In genomic region chr16:69165584-69165983, GRCh38 we compare ENCODE assay signal across 19 cellular contexts. TPM values are rescaled to one million over a fixed set of nuclear protein-coding genes. Genes with fewer than 3 reads are reported as not detected.
DNase-seq lines count a peak whose midpoint lies in the region; ATAC-seq and TF ChIP-seq lines count a peak whose summit lies in the region.
"Had no signal": no experiment of that assay in that cellular context is flagged by ENCODE, and none has a peak within 500 bp of the region (broad histone marks: within the 10 kb centered on the region; RNA-seq: fewer than 3 reads in every experiment).

No MANE protein-coding gene starts in this region.

- no peak for TF ChIP-seq CTCF in activated CD8-positive, alpha-beta T cell treated with anti-CD3 and anti-CD28 coated beads for 36 hours (IDR thresholded peaks at IDR 0.05)
- TF ChIP-seq CTCF in AG04450 (IDR thresholded peaks at IDR 0.05; ENCODE audit: low read depth, low read length) (no peak), dorsolateral prefrontal cortex (IDR thresholded peaks at IDR 0.05 in 54 of 56, conservative IDR thresholded peaks at IDR 0.05 in 2 of 56; ENCODE audit: low read depth in 1 of 56, partially characterized antibody in 56 of 56) (no peak), RWPE1 (conservative IDR thresholded peaks at IDR 0.05; ENCODE audit: low read depth) (no peak)

- H3K27ac Mint-ChIP-seq in activated CD8-positive, alpha-beta T cell treated with anti-CD3 and anti-CD28 coated beads for 36 hours: peak overlapping the region; percentile 85
- H3K27ac Mint-ChIP-seq in activated CD8-positive, alpha-beta T cell treated with anti-CD3 and anti-CD28 coated beads, Interleukin-2, amount 10 ng/mL, durations not matched to agents 7 days and 5 days: no peak overlapping the region
- peak overlapping the region; percentile 69 for H3K27ac Mint-ChIP-seq in activated CD4-positive, alpha-beta memory T cell treated with anti-CD3 and anti-CD28 coated beads, Interleukin-2, amount 10 ng/mL, durations not matched to agents 7 days and 5 days

- no peaks in the 10 kb centered on the region for H3K9me3 ChIP-seq in AG04450 (ENCODE audit: control insufficient read depth, insufficient read depth, low read length)
- H3K9me3 ChIP-seq: MG63, ovary had no signal

- intact Hi-C loops in activated CD8-positive, alpha-beta T cell treated with anti-CD3 and anti-CD28 coated beads for 36 hours (cut with micrococcal nuclease): no loop called here
- intact Hi-C loops in dorsolateral prefrontal cortex (cut with DNase I): no loop called here

- CTCF ChIA-PET in activated CD8-positive, alpha-beta T cell treated with anti-CD3 and anti-CD28 coated beads for 36 hours (lab: Charles Lee): interaction anchor here (1.0 to 4.0 kb wide), 8 partner anchors 12 to 638 kb away, joined by 3 to 22 read pairs (median 4); no protein-coding TSS in a partner anchor
- CTCF ChIA-PET in activated CD8-positive, alpha-beta T cell treated with anti-CD3 and anti-CD28 coated beads, Interleukin-2, amount 10 ng/mL, durations not matched to agents 7 days and 5 days (lab: Charles Lee): interaction anchor here (0.8 to 5.8 kb wide), 9 partner anchors 8 to 123 kb away, joined by 3 to 39 read pairs (median 10); partner anchors contain the start of gene SNTB2
- CTCF ChIA-PET in AG04450 (lab: Charles Lee) (interaction anchor here (1.0 to 3.6 kb wide), 3 partner anchors 14 to 145 kb away, joined by 3 to 16 read pairs (median 3); no protein-coding TSS in a partner anchor), RWPE1 (lab: Yijun Ruan, JAX) (no interaction called here)
- CTCF ChIA-PET in activated CD4-positive, alpha-beta memory T cell treated with anti-CD3 and anti-CD28 coated beads, Interleukin-2, amount 10 ng/mL, durations not matched to agents 7 days and 5 days (lab: Charles Lee): interaction anchor here (1.4 to 2.9 kb wide), 2 partner anchors 14 to 54 kb away, joined by 3 to 16 read pairs; no protein-coding TSS in a partner anchor

- ATAC-seq in activated CD8-positive, alpha-beta T cell treated with anti-CD3 and anti-CD28 coated beads for 36 hours: no peak
- no peak for ATAC-seq in activated CD8-positive, alpha-beta T cell treated with anti-CD3 and anti-CD28 coated beads, Interleukin-2, amount 10 ng/mL, durations not matched to agents 7 days and 5 days
- ATAC-seq: GM23338 had no signal

- H3K27me3 Mint-ChIP-seq in activated CD8-positive, alpha-beta T cell treated with anti-CD3 and anti-CD28 coated beads for 36 hours: no peaks in the 10 kb centered on the region
- H3K27me3 Mint-ChIP-seq in activated CD8-positive, alpha-beta T cell treated with anti-CD3 and anti-CD28 coated beads, Interleukin-2, amount 10 ng/mL, durations not matched to agents 7 days and 5 days (ENCODE audit: low read depth): no peaks in the 10 kb centered on the region
- H3K27me3 Mint-ChIP-seq in activated CD4-positive, alpha-beta memory T cell treated with anti-CD3 and anti-CD28 coated beads, Interleukin-2, amount 10 ng/mL, durations not matched to agents 7 days and 5 days: no peaks in the 10 kb centered on the region

- peaks cover 69% of the 10 kb centered on the region for H3K36me3 Mint-ChIP-seq in activated CD8-positive, alpha-beta T cell treated with anti-CD3 and anti-CD28 coated beads for 36 hours (ENCODE audit: low read depth)
- H3K36me3 Mint-ChIP-seq in activated CD8-positive, alpha-beta T cell treated with anti-CD3 and anti-CD28 coated beads, Interleukin-2, amount 10 ng/mL, durations not matched to agents 7 days and 5 days (ENCODE audit: low read depth): peaks cover 54% of the 10 kb centered on the region
- H3K36me3 Mint-ChIP-seq in activated CD4-positive, alpha-beta memory T cell treated with anti-CD3 and anti-CD28 coated beads, Interleukin-2, amount 10 ng/mL, durations not matched to agents 7 days and 5 days (ENCODE audit: low read depth): peaks cover 58% of the 10 kb centered on the region

- H3K27ac ChIP-seq in AG04450 (ENCODE audit: low read depth, low read length): peak overlapping the region; percentile 34
- H3K27ac ChIP-seq in dorsolateral prefrontal cortex: peak overlapping the region in 48 of 59 donors; percentile 4 to 83 (median 54)
- no peak overlapping the region for H3K27ac ChIP-seq in RWPE1
- H3K27ac ChIP-seq: HL-60, ovary had no signal

- H3K27me3 ChIP-seq in AG04450 (ENCODE audit: control insufficient read depth, insufficient read depth, low read length): no peaks in the 10 kb centered on the region
- no peaks in the 10 kb centered on the region for H3K27me3 ChIP-seq in dorsolateral prefrontal cortex
- H3K27me3 ChIP-seq: MG63, ovary had no signal

- H3K9me3 Mint-ChIP-seq in activated CD8-positive, alpha-beta T cell treated with anti-CD3 and anti-CD28 coated beads for 36 hours: no peaks in the 10 kb centered on the region
- H3K9me3 Mint-ChIP-seq in activated CD8-positive, alpha-beta T cell treated with anti-CD3 and anti-CD28 coated beads, Interleukin-2, amount 10 ng/mL, durations not matched to agents 7 days and 5 days (ENCODE audit: insufficient read depth): no peaks in the 10 kb centered on the region
- H3K9me3 Mint-ChIP-seq in activated CD4-positive, alpha-beta memory T cell treated with anti-CD3 and anti-CD28 coated beads, Interleukin-2, amount 10 ng/mL, durations not matched to agents 7 days and 5 days: no peaks in the 10 kb centered on the region
- H3K9me3 Mint-ChIP-seq: GM23338 had no signal

- no peak for DNase-seq in activated CD8-positive, alpha-beta T cell treated with anti-CD3 and anti-CD28 coated beads for 36 hours
- no peak for DNase-seq in activated CD8-positive, alpha-beta T cell treated with anti-CD3 and anti-CD28 coated beads, Interleukin-2, amount 10 ng/mL, durations not matched to agents 7 days and 5 days
- no peak for DNase-seq in AG04450 (ENCODE audit: low read depth, low spot score)
- DNase-seq in activated CD4-positive, alpha-beta memory T cell treated with anti-CD3 and anti-CD28 coated beads, Interleukin-2, amount 10 ng/mL, durations not matched to agents 7 days and 5 days: no peak
- DNase-seq in dorsolateral prefrontal cortex: no peak
- no peak for DNase-seq in cerebellar nuclear complex (lab: John Stamatoyannopoulos, UW)
- no peak for DNase-seq in effector CD8-positive, alpha-beta T cell (lab: John Stamatoyannopoulos, UW)
- no peak for DNase-seq in RWPE1 (ENCODE audit: low spot score)
- DNase-seq: ACHN, C1 segment of cervical spinal cord, DMS53, kidney, MG63, NCI-H146, NCI-H69, ovary, substantia nigra had no signal

- no peak overlapping the region for H3K4me3 Mint-ChIP-seq in activated CD8-positive, alpha-beta T cell treated with anti-CD3 and anti-CD28 coated beads for 36 hours
- H3K4me3 Mint-ChIP-seq in activated CD8-positive, alpha-beta T cell treated with anti-CD3 and anti-CD28 coated beads, Interleukin-2, amount 10 ng/mL, durations not matched to agents 7 days and 5 days: no peak overlapping the region
- H3K4me3 Mint-ChIP-seq in activated CD4-positive, alpha-beta memory T cell treated with anti-CD3 and anti-CD28 coated beads, Interleukin-2, amount 10 ng/mL, durations not matched to agents 7 days and 5 days: no peak overlapping the region
- H3K4me3 Mint-ChIP-seq: GM23338 had no signal

- H3K4me3 ChIP-seq in AG04450 (ENCODE audit: low read depth, low read length): no peak overlapping the region
- no peak overlapping the region for H3K4me3 ChIP-seq in dorsolateral prefrontal cortex
- H3K4me3 ChIP-seq: GM23338, MG63, ovary had no signal

- peaks cover 49% of the 10 kb centered on the region for H3K4me1 Mint-ChIP-seq in activated CD8-positive, alpha-beta T cell treated with anti-CD3 and anti-CD28 coated beads for 36 hours (ENCODE audit: low read depth)
- H3K4me1 Mint-ChIP-seq in activated CD8-positive, alpha-beta T cell treated with anti-CD3 and anti-CD28 coated beads, Interleukin-2, amount 10 ng/mL, durations not matched to agents 7 days and 5 days (ENCODE audit: low read depth): peaks cover 27% of the 10 kb centered on the region
- H3K4me1 Mint-ChIP-seq in activated CD4-positive, alpha-beta memory T cell treated with anti-CD3 and anti-CD28 coated beads, Interleukin-2, amount 10 ng/mL, durations not matched to agents 7 days and 5 days: peaks cover 35% of the 10 kb centered on the region
- H3K4me1 Mint-ChIP-seq: GM23338 had no signal

- POLR2A ChIA-PET in activated CD8-positive, alpha-beta T cell treated with anti-CD3 and anti-CD28 coated beads for 36 hours (lab: Charles Lee): interaction anchor here (1.0 to 2.7 kb wide), 7 partner anchors 8 to 94 kb away, joined by 3 to 23 read pairs (median 7); partner anchors contain the start of genes CHTF8, SNTB2 and UTP4
- POLR2A ChIA-PET in activated CD8-positive, alpha-beta T cell treated with anti-CD3 and anti-CD28 coated beads, Interleukin-2, amount 10 ng/mL, durations not matched to agents 7 days and 5 days (lab: Charles Lee): interaction anchor here (0.6 to 1.4 kb wide), 3 partner anchors 9 to 36 kb away, joined by 3 to 4 read pairs (median 3); partner anchors contain the start of genes CHTF8 and UTP4
- POLR2A ChIA-PET in AG04450 (lab: Yijun Ruan, JAX): interaction anchor here (0.9 to 1.5 kb wide), 2 partner anchors 22 to 86 kb away, joined by 6 to 8 read pairs; partner anchors contain the start of gene SNTB2
- POLR2A ChIA-PET in activated CD4-positive, alpha-beta memory T cell treated with anti-CD3 and anti-CD28 coated beads, Interleukin-2, amount 10 ng/mL, durations not matched to agents 7 days and 5 days (lab: Charles Lee): interaction anchor here (1.3 to 2.6 kb wide), 3 partner anchors 13 to 33 kb away, joined by 4 to 33 read pairs (median 8); partner anchors contain the start of genes CHTF8, SNTB2 and UTP4
- POLR2A ChIA-PET in RWPE1 (lab: Yijun Ruan, JAX; ENCODE audit: low non-redundant PET): no interaction called here

RNA-seq across cellular contexts. Expression of gene SNTB2, which starts 21.4 kb away (rescaled TPM):
- total RNA-seq in activated CD8-positive, alpha-beta T cell treated with anti-CD3 and anti-CD28 coated beads for 36 hours: 10 to 100 TPM; 11.8 to 13.0 TPM
- 10 to 100 TPM; 24.3 to 25.5 TPM for total RNA-seq in activated CD8-positive, alpha-beta T cell treated with anti-CD3 and anti-CD28 coated beads, Interleukin-2, amount 10 ng/mL, durations not matched to agents 7 days and 5 days
- 62.6 and 72.0 TPM in 2 replicates for polyA plus RNA-seq in AG04450 (2011; rRNA removed)
- polyA minus RNA-seq in AG04450 (2011; rRNA and poly(A)+ RNA removed): 147 and 149 TPM in 2 replicates
- 10 to 100 TPM; 23.3 to 25.9 TPM for total RNA-seq in activated CD4-positive, alpha-beta memory T cell treated with anti-CD3 and anti-CD28 coated beads, Interleukin-2, amount 10 ng/mL, durations not matched to agents 7 days and 5 days
- total RNA-seq in dorsolateral prefrontal cortex: 10 to 100 TPM; 24.5 to 81.3 (median 36.6) TPM

RNA-seq across cellular contexts. Expression of gene UTP4, which starts 33.1 kb away (rescaled TPM):
- total RNA-seq in activated CD8-positive, alpha-beta T cell treated with anti-CD3 and anti-CD28 coated beads for 36 hours: 100 to 1,000 TPM; 112 to 121 TPM
- 10 to 100 TPM; 56.3 to 59.7 TPM for total RNA-seq in activated CD8-positive, alpha-beta T cell treated with anti-CD3 and anti-CD28 coated beads, Interleukin-2, amount 10 ng/mL, durations not matched to agents 7 days and 5 days
- polyA plus RNA-seq in AG04450 (2011; rRNA removed): 54.2 and 54.3 TPM in 2 replicates
- 69.9 and 104 TPM in 2 replicates for polyA minus RNA-seq in AG04450 (2011; rRNA and poly(A)+ RNA removed)
- total RNA-seq in activated CD4-positive, alpha-beta memory T cell treated with anti-CD3 and anti-CD28 coated beads, Interleukin-2, amount 10 ng/mL, durations not matched to agents 7 days and 5 days: 10 to 100 TPM; 39.7 to 48.7 TPM
- 10 to 100 TPM; 24.8 to 57.1 (median 40.2) TPM for total RNA-seq in dorsolateral prefrontal cortex

RNA-seq across cellular contexts. Expression of gene CHTF8, which starts 33.2 kb away (rescaled TPM):
- 100 to 1,000 TPM; 111 to 115 TPM for total RNA-seq in activated CD8-positive, alpha-beta T cell treated with anti-CD3 and anti-CD28 coated beads for 36 hours
- total RNA-seq in activated CD8-positive, alpha-beta T cell treated with anti-CD3 and anti-CD28 coated beads, Interleukin-2, amount 10 ng/mL, durations not matched to agents 7 days and 5 days: 100 to 1,000 TPM; 132 to 143 TPM
- polyA plus RNA-seq in AG04450 (2011; rRNA removed): 84.8 and 112 TPM in 2 replicates
- 126 and 158 TPM in 2 replicates for polyA minus RNA-seq in AG04450 (2011; rRNA and poly(A)+ RNA removed)
- total RNA-seq in activated CD4-positive, alpha-beta memory T cell treated with anti-CD3 and anti-CD28 coated beads, Interleukin-2, amount 10 ng/mL, durations not matched to agents 7 days and 5 days: 100 to 1,000 TPM; 133 to 138 TPM
- total RNA-seq in dorsolateral prefrontal cortex: 10 to 100 TPM; 40.8 to 90.1 (median 64.5) TPM
